ENCODE assay signal across 8 cellular contexts in genomic region chr3:30606301-30607031, GRCh38. TPM values are rescaled to one million over a fixed set of nuclear protein-coding genes. Genes with fewer than 3 reads are reported as not detected.
A peak's percentile ranks its signal among the peaks of the same experiment; 100 is the strongest.
DNase-seq lines count a peak whose midpoint lies in the region; ATAC-seq and TF ChIP-seq lines count a peak whose summit lies in the region.

TGFBR2 (plus strand) TSS chr3:30606601; CDS start chr3:30606884, 283 bp downstream.

- peak within 1 kb of the TSS; percentile 90 for H3K9ac ChIP-seq in NT2/D1 (ENCODE audit: insufficient read length, low read depth)
- H3K9ac ChIP-seq in endodermal cell (ENCODE audit: extremely low read depth, low read length, poor library complexity, severe bottlenecking), result peak within 1 kb of the TSS; percentile 45
- peak within 1 kb of the TSS; percentile 85 for H3K9ac ChIP-seq in mesendoderm (ENCODE audit: low read length)

- H3K9me3 ChIP-seq in NT2/D1 (ENCODE audit: insufficient read depth, low read length), result no peaks in the 10 kb centered on the region
- no peaks in the 10 kb centered on the region for H3K9me3 ChIP-seq in endodermal cell (ENCODE audit: control insufficient read depth, low read length)

- H3K4me2 ChIP-seq in mesendoderm (ENCODE audit: low read length), result peak within 1 kb of the TSS; percentile 91

- peaks cover 12% of the 10 kb centered on the region for H3K79me2 ChIP-seq in mesendoderm (ENCODE audit: control insufficient read depth, insufficient read depth, low read length)

- ATAC-seq in GM18870 (IDR thresholded peaks at IDR 0.05; ENCODE audit: unreplicated experiment) (peak; percentile 68), HG03135 (IDR thresholded peaks at IDR 0.05; ENCODE audit: unreplicated experiment) (peak; percentile 81)

- H3K27ac ChIP-seq in endodermal cell (ENCODE audit: low read depth, low read length), result no peak within 1 kb of the TSS
- peak within 1 kb of the TSS; percentile 63 for H3K27ac ChIP-seq in mesendoderm (ENCODE audit: low read depth, low read length)

- H3K36me3 ChIP-seq in NT2/D1 (ENCODE audit: insufficient read depth, insufficient read length, low read length) (no peaks in the 10 kb centered on the region), endodermal cell (ENCODE audit: control insufficient read depth, insufficient read depth, low read length) (no peaks in the 10 kb centered on the region), mesendoderm (ENCODE audit: control insufficient read depth, insufficient read depth, low read length) (no peaks in the 10 kb centered on the region)

- H3K36me3 Mint-ChIP-seq in endodermal cell (ENCODE audit: low read depth), result no peaks in the 10 kb centered on the region

- H2AK5ac ChIP-seq in mesendoderm (ENCODE audit: low read length), result no peak within 1 kb of the TSS

- peak within 1 kb of the TSS; percentile 22 for H3K4ac ChIP-seq in mesendoderm (ENCODE audit: low read depth, low read length)

- H3K27me3 ChIP-seq in NT2/D1 (ENCODE audit: insufficient read depth, insufficient read length) (peaks cover 16% of the 10 kb centered on the region), endodermal cell (ENCODE audit: control insufficient read depth, insufficient read depth, low read length, poor library complexity, severe bottlenecking) (peaks cover 5% of the 10 kb centered on the region), mesendoderm (ENCODE audit: insufficient read depth, low read length, poor library complexity) (no peaks in the 10 kb centered on the region)

- no peaks in the 10 kb centered on the region for H3K4me1 ChIP-seq in NT2/D1 (ENCODE audit: insufficient read depth, insufficient read length)
- H3K4me1 ChIP-seq in endodermal cell (ENCODE audit: control insufficient read depth, insufficient read depth, low read length), result no peaks in the 10 kb centered on the region
- H3K4me1 ChIP-seq in mesendoderm (ENCODE audit: control insufficient read depth, low read depth, low read length), result peaks cover 3% of the 10 kb centered on the region

- peaks cover 44% of the 10 kb centered on the region for H3K4me1 Mint-ChIP-seq in endodermal cell

- H3K27ac Mint-ChIP-seq in endodermal cell, result peak within 1 kb of the TSS; percentile 93

- H3K23ac ChIP-seq in mesendoderm (ENCODE audit: low read length), result peak within 1 kb of the TSS; percentile 81

- no peak within 1 kb of the TSS for H4K5ac ChIP-seq in mesendoderm (ENCODE audit: low read length)

- WGBS in endodermal cell (ENCODE audit: insufficient coverage in 1 of 2, insufficient read length in 1 of 2), 2 experiments, result 0 to 1% methylated on average over 14 to 71 of the region's 71 CpGs
- no CpG with 5 or more reads among the region's 71 CpGs for WGBS in mesendoderm (ENCODE audit: extremely low coverage, insufficient coverage, low lambda C conversion rate)

- H3K79me1 ChIP-seq in mesendoderm (ENCODE audit: low read length), result peaks cover 4% of the 10 kb centered on the region

- peak within 1 kb of the TSS; percentile 85 for H2BK15ac ChIP-seq in mesendoderm (replicated peaks; ENCODE audit: low read depth)

- TF ChIP-seq CTCF in endodermal cell (conservative IDR thresholded peaks at IDR 0.05), result peak; percentile 50

- H3K18ac ChIP-seq in mesendoderm (ENCODE audit: low read length), result peak within 1 kb of the TSS; percentile 91

- peak within 1 kb of the TSS; percentile 87 for H3K4me3 ChIP-seq in NT2/D1 (ENCODE audit: insufficient read length, low read depth)
- peak within 1 kb of the TSS; percentile 93 for H3K4me3 ChIP-seq in endodermal cell (ENCODE audit: low read length)
- peak within 1 kb of the TSS; percentile 67 for H3K4me3 ChIP-seq in mesendoderm (ENCODE audit: low read length)

- H3K27me3 Mint-ChIP-seq in endodermal cell (ENCODE audit: insufficient read depth), result no peaks in the 10 kb centered on the region

- H3K9me3 Mint-ChIP-seq in endodermal cell, result no peaks in the 10 kb centered on the region

- DNase-seq in AG08395 (ENCODE audit: low spot score) (peak; percentile 97), NT2/D1 (ENCODE audit: low read depth, low spot score) (peak; percentile 57), endodermal cell (peak; percentile 92), mesendoderm (peak; percentile 90)
- DNase-seq in activated CD8-positive, alpha-beta memory T cell treated with anti-CD3 and anti-CD28 coated beads for 48 hours (ENCODE audit: low read depth in 2 of 3, low spot score in 2 of 3), result peak; percentile 62 to 85 (median 63)
- DNase-seq in stimulated activated CD8-positive, alpha-beta memory T cell treated with anti-CD3 and anti-CD28 coated beads, Interleukin-15, amount 100 ng/mL, for 1 hour (ENCODE audit: low read depth), result peak; percentile 65

- H2BK120ac ChIP-seq in mesendoderm (ENCODE audit: low read depth, low read length), result peak within 1 kb of the TSS; percentile 52

- H3K4me3 Mint-ChIP-seq in endodermal cell, result peak within 1 kb of the TSS; percentile 87

- H3K56ac ChIP-seq in mesendoderm (ENCODE audit: low read length), result peak within 1 kb of the TSS; percentile 91

- H4K8ac ChIP-seq in mesendoderm (ENCODE audit: low read depth, low read length), result no peak within 1 kb of the TSS

- H2BK5ac ChIP-seq in mesendoderm (ENCODE audit: low read length), result peak within 1 kb of the TSS; percentile 25

RNA-seq across cellular contexts. Expression of gene TGFBR2, which starts in this region (rescaled TPM):
- 1 to 10 TPM; 6.0 to 9.6 TPM for total RNA-seq in endodermal cell
- polyA plus RNA-seq in endodermal cell (2013, experiment 1 of 2), result 3.9 TPM
- polyA plus RNA-seq in endodermal cell (2013, experiment 2 of 2), result 3.6 TPM
- 2.6 TPM for polyA plus RNA-seq in mesendoderm (2013, experiment 1 of 2)
- polyA plus RNA-seq in mesendoderm (2013, experiment 2 of 2), result 2.6 TPM
